Comparison of ENCODE assay signal across 24 cellular contexts in the genomic region with DNA sequence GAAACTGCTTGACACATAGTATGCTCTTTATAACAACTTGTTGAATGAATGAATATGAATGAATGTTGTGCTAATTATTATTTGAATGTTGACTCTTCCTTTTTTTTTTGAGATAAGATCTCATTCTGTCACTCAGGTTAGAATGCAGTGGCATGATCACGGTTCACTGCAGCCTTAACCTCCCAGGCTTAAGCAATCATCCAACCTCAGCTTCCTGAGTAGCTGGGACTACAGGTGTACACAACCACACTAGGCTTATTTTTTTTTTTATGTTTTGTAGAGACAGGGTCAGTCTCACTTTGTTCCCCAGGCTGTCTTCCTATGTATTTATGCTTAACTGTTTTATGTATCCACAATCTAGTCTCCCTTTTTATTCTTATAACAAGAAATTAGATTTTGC.
DNase-seq lines count a peak whose midpoint lies in the region; ATAC-seq and TF ChIP-seq lines count a peak whose summit lies in the region.
"Had no signal": no experiment of that assay in that cellular context is flagged by ENCODE, and none has a peak within 500 bp of the region (broad histone marks: within the 10 kb centered on the region; RNA-seq: fewer than 3 reads in every experiment).

No MANE protein-coding gene starts in this region.

- H3K4me3 ChIP-seq in Jurkat, Clone E6-1 (ENCODE audit: low read length), result no peak overlapping the region
- no peak overlapping the region for H3K4me3 ChIP-seq in PC-3 (ENCODE audit: low read length)
- H3K4me3 ChIP-seq: BLaER1, Peyer's patch had no signal

- H3K27ac ChIP-seq in PC-3 (ENCODE audit: low read length), result no peak overlapping the region
- H3K27ac ChIP-seq: BLaER1, KMS-11, Peyer's patch had no signal

- no peaks in the 10 kb centered on the region for H3K4me1 ChIP-seq in PC-3 (ENCODE audit: insufficient read depth, low read length)
- H3K4me1 ChIP-seq: Caco-2, Peyer's patch had no signal

- TF ChIP-seq CTCF in PC-3 (conservative IDR thresholded peaks at IDR 0.05; ENCODE audit: low read depth, low read length) (no peak), Calu3 (IDR thresholded peaks at IDR 0.05; ENCODE audit: unreplicated experiment) (no peak)

- no peaks in the 10 kb centered on the region for H3K79me2 ChIP-seq in PC-3 (ENCODE audit: low read length)

- peaks cover 2% of the 10 kb centered on the region for H3K9me3 Mint-ChIP-seq in memory B cell
- no peaks in the 10 kb centered on the region for H3K9me3 Mint-ChIP-seq in Calu3 (ENCODE audit: low read depth, unreplicated experiment)

- BruUV-seq in PC-3 (replicated peaks; lab: Mats Ljungman, UMichigan) (no TSS peak), Calu3 (replicated peaks; lab: Mats Ljungman, UMichigan) (no TSS peak)

- POLR2A ChIA-PET in PC-3 (lab: Charles Lee; ENCODE audit: unreplicated experiment), result no interaction called here

- H3K4me3 Mint-ChIP-seq in memory B cell, result no peak overlapping the region
- H3K4me3 Mint-ChIP-seq in Calu3 (ENCODE audit: low read depth, unreplicated experiment), result no peak overlapping the region
- H3K4me3 Mint-ChIP-seq: T-helper 17 cell had no signal

- H3K36me3 ChIP-seq in PC-3 (ENCODE audit: low read depth, low read length), result no peaks in the 10 kb centered on the region
- H3K36me3 ChIP-seq: BLaER1, Peyer's patch had no signal

- no peak overlapping the region for H2AFZ ChIP-seq in PC-3 (ENCODE audit: low read length)

- H3K4me1 Mint-ChIP-seq in memory B cell (peaks cover 5% of the 10 kb centered on the region), Calu3 (ENCODE audit: low read depth, unreplicated experiment) (no peaks in the 10 kb centered on the region)
- H3K4me1 Mint-ChIP-seq: CD4-positive, alpha-beta memory T cell; T-helper 17 cell had no signal

- H3K27me3 ChIP-seq in PC-3 (ENCODE audit: low read length), result no peaks in the 10 kb centered on the region
- H3K27me3 ChIP-seq: BLaER1, Peyer's patch had no signal

- no peak for ATAC-seq in PC-3
- peak; percentile 59 for ATAC-seq in memory B cell (ENCODE audit: low read depth)
- ATAC-seq in GM18873 (IDR thresholded peaks at IDR 0.05; ENCODE audit: low FRiP score, unreplicated experiment), result no peak
- ATAC-seq: HepG2, T-helper 17 cell had no signal

- no peaks in the 10 kb centered on the region for H4K20me1 ChIP-seq in PC-3 (ENCODE audit: low read length)
- H4K20me1 ChIP-seq: BLaER1 had no signal

- no peaks in the 10 kb centered on the region for H3K9me3 ChIP-seq in PC-3 (ENCODE audit: low read length)
- H3K9me3 ChIP-seq: BLaER1, Caco-2, Peyer's patch, SK-N-SH had no signal

- H3K9ac ChIP-seq in PC-3 (ENCODE audit: low read length), result no peak overlapping the region
- H3K9ac ChIP-seq: BLaER1, KMS-11, SK-N-SH had no signal

- no peaks in the 10 kb centered on the region for H3K9me2 ChIP-seq in PC-3 (replicated peaks; ENCODE audit: low read length)
- H3K9me2 ChIP-seq: SK-N-SH had no signal

- no peaks in the 10 kb centered on the region for H3K36me3 Mint-ChIP-seq in memory B cell
- H3K36me3 Mint-ChIP-seq in Calu3 (ENCODE audit: insufficient read depth, unreplicated experiment), result no peaks in the 10 kb centered on the region
- H3K36me3 Mint-ChIP-seq: CD4-positive, alpha-beta memory T cell had no signal

- intact Hi-C loops in PC-3 (cut with micrococcal nuclease) (loop anchor here (10.0 kb wide), 1 partner anchor 664 kb away; no protein-coding TSS in a partner anchor), Calu3 (cut with micrococcal nuclease; ENCODE audit: unreplicated experiment) (loop anchor here (5.0 kb wide), 1 partner anchor 666 kb away; no protein-coding TSS in a partner anchor)

- peaks cover 3% of the 10 kb centered on the region for H3K27me3 Mint-ChIP-seq in memory B cell
- H3K27me3 Mint-ChIP-seq in Calu3 (ENCODE audit: unreplicated experiment), result no peaks in the 10 kb centered on the region
- H3K27me3 Mint-ChIP-seq: CD4-positive, alpha-beta memory T cell had no signal

- H3K27ac Mint-ChIP-seq in memory B cell (no peak overlapping the region), Calu3 (ENCODE audit: unreplicated experiment) (no peak overlapping the region)
- H3K27ac Mint-ChIP-seq: T-helper 17 cell had no signal

- DNase-seq in DMS53 (lab: John Stamatoyannopoulos, UW), result peak; percentile 61
- DNase-seq in Jurkat, Clone E6-1 (ENCODE audit: low read depth, low spot score), result peak; percentile 62
- peak; percentile 28 for DNase-seq in PC-3
- no peak for DNase-seq in memory B cell (ENCODE audit: low spot score in 2 of 2)
- DNase-seq in NCI-H187 (lab: John Stamatoyannopoulos, UW), result no peak
- no peak for DNase-seq in Calu3
- DNase-seq: Caco-2; CD4-positive, alpha-beta memory T cell; DMS 273 treated with DMSO at 0.1 percent for 48 hours; DND-41; NCI-H1105; NCI-H1436 treated with DMSO at 0.1 percent for 48 hours; NCI-H2029; NCI-H446 treated with DMSO at 0.1 percent for 48 hours; NCI-H526; NCI-H82; Peyer's patch; SK-N-SH; SW 1271; T-helper 17 cell had no signal

- no peaks in the 10 kb centered on the region for H3F3A ChIP-seq in PC-3 (ENCODE audit: low read length, unreplicated experiment)

- CTCF ChIA-PET in PC-3 (lab: Charles Lee), result no interaction called here
- CTCF ChIA-PET in Calu3 (lab: Charles Lee), result no interaction called here

- H3K4me2 ChIP-seq in PC-3 (ENCODE audit: low read length), result no peak overlapping the region
- H3K4me2 ChIP-seq: BLaER1, KMS-11, SK-N-SH had no signal

Comparison
In these comparisons a context has a peak if more than half of its experiments do, and no peak if none do; other contexts are left out.
1. DNase-seq: peak in DMS53 (single experiment), Jurkat, Clone E6-1 (single experiment) and PC-3 (single experiment); none in memory B cell (0 of 2), NCI-H187 (0 of 2) and Calu3 (single experiment).